ENCODE assay signal across 9 cellular contexts in the genomic region with DNA sequence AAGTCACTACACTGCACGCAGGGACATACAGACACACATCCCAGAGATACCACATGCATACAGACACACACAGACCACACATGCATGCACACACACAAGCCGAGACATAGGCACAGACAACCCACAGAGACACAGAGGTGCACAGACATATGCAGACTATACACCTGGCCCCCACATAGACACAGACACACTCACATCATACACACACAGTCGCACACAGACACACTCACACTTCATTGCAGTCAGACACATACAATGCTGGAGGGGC. TPM values are rescaled to one million over a fixed set of nuclear protein-coding genes. Genes with fewer than 3 reads are reported as not detected.
DNase-seq lines count a peak whose midpoint lies in the region; ATAC-seq and TF ChIP-seq lines count a peak whose summit lies in the region.
"Had no signal": no experiment of that assay in that cellular context is flagged by ENCODE, and none has a peak within 500 bp of the region (broad histone marks: within the 10 kb centered on the region; RNA-seq: fewer than 3 reads in every experiment).

No MANE protein-coding gene starts in this region.

- in situ Hi-C loops in astrocyte of the cerebellum (cut with HindIII; ENCODE audit: low sequenced_read_pairs), result no loop called here

- H3K4me1 ChIP-seq in mesodermal cell (ENCODE audit: control insufficient read depth, insufficient read depth, low read length, poor library complexity, severe bottlenecking) (peaks cover 10% of the 10 kb centered on the region), upper lobe of left lung (peaks cover 21 to 40% (median 33%) of the 10 kb centered on the region in 4 donors)

- ATAC-seq in upper lobe of left lung (ENCODE audit: low FRiP score in 2 of 2) (no peak), HG03108 (IDR thresholded peaks at IDR 0.05; ENCODE audit: unreplicated experiment) (no peak)

- intact Hi-C loops in activated naive CD4-positive, alpha-beta T cell treated with anti-CD3 and anti-CD28 coated beads for 36 hours (cut with micrococcal nuclease), result loop anchor here (10.0 kb wide), 1 partner anchor 249 kb away; no protein-coding TSS in a partner anchor
- intact Hi-C loops in head of caudate nucleus (cut with DNase I), result no loop called here

- H3K27ac Mint-ChIP-seq in activated naive CD4-positive, alpha-beta T cell treated with anti-CD3 and anti-CD28 coated beads for 36 hours, result no peak overlapping the region

- no peak for DNase-seq in activated naive CD4-positive, alpha-beta T cell treated with anti-CD3 and anti-CD28 coated beads for 36 hours
- DNase-seq in activated naive CD4-positive, alpha-beta T cell treated with anti-CD3 and anti-CD28 coated beads, Interleukin-2, amount 50 U/mL, for 16 hours, result no peak
- DNase-seq in astrocyte of the cerebellum (ENCODE audit: low read depth) (no peak), upper lobe of left lung (no peak), head of caudate nucleus (no peak), foreskin melanocyte (no peak)
- DNase-seq: NCI-H774 had no signal

- TF ChIP-seq EP300 in upper lobe of left lung (IDR thresholded peaks at IDR 0.05), result no peak

- no peaks in the 10 kb centered on the region for H3K36me3 ChIP-seq in mesodermal cell (ENCODE audit: control insufficient read depth, insufficient read depth, low read length)
- H3K36me3 ChIP-seq in upper lobe of left lung, result no peaks in the 10 kb centered on the region

- no peak for TF ChIP-seq CTCF in astrocyte of the cerebellum (IDR thresholded peaks at IDR 0.05; ENCODE audit: low read depth, low read length, missing control alignments)
- no peak for TF ChIP-seq CTCF in upper lobe of left lung (IDR thresholded peaks at IDR 0.05)

- no peak for TF ChIP-seq POLR2A in upper lobe of left lung (IDR thresholded peaks at IDR 0.05)

- 79 to 100% methylated on average over 3 of the region's 3 CpGs for WGBS in mesodermal cell (ENCODE audit: insufficient coverage in 2 of 2), 2 experiments
- 59 to 71% methylated on average over 3 of the region's 3 CpGs for WGBS in upper lobe of left lung, 2 donors

- H3K27me3 ChIP-seq in upper lobe of left lung, result peaks cover 0 to 4% (median 0%) of the 10 kb centered on the region in 4 donors

- H3K9me3 Mint-ChIP-seq in activated naive CD4-positive, alpha-beta T cell treated with anti-CD3 and anti-CD28 coated beads for 36 hours, result peaks cover 10% of the 10 kb centered on the region

- H3K4me3 ChIP-seq in astrocyte of the cerebellum (ENCODE audit: low read depth, low read length) (peak overlapping the region; percentile 78), mesodermal cell (ENCODE audit: extremely low read depth, insufficient read depth, low read length, poor library complexity, severe bottlenecking) (peak overlapping the region; percentile 5), upper lobe of left lung (peak overlapping the region in 3 of 4 donors; percentile 77 to 85 (median 79))

- CTCF ChIA-PET in activated naive CD4-positive, alpha-beta T cell treated with anti-CD3 and anti-CD28 coated beads for 36 hours (lab: Charles Lee), result no interaction called here

- no peaks in the 10 kb centered on the region for H3K36me3 Mint-ChIP-seq in activated naive CD4-positive, alpha-beta T cell treated with anti-CD3 and anti-CD28 coated beads for 36 hours (ENCODE audit: low read depth)

- peak overlapping the region; percentile 17 for H3K4me3 Mint-ChIP-seq in activated naive CD4-positive, alpha-beta T cell treated with anti-CD3 and anti-CD28 coated beads for 36 hours

- peaks cover 4% of the 10 kb centered on the region for H3K4me1 Mint-ChIP-seq in activated naive CD4-positive, alpha-beta T cell treated with anti-CD3 and anti-CD28 coated beads for 36 hours (ENCODE audit: low read depth)

- peaks cover 59% of the 10 kb centered on the region for H3K27me3 Mint-ChIP-seq in activated naive CD4-positive, alpha-beta T cell treated with anti-CD3 and anti-CD28 coated beads for 36 hours (ENCODE audit: low read depth)

- H3K27ac ChIP-seq in mesodermal cell (ENCODE audit: low read depth, low read length, severe bottlenecking) (no peak overlapping the region), upper lobe of left lung (peak overlapping the region in 2 of 4 donors; percentile 44 to 57)

- H3K9me3 ChIP-seq in mesodermal cell (ENCODE audit: control insufficient read depth, low read length) (peaks cover 3% of the 10 kb centered on the region), upper lobe of left lung (peaks cover 0 to 7% (median 4%) of the 10 kb centered on the region in 4 donors)

RNA-seq across cellular contexts. Expression of a gene that starts 1.2 kb away (rescaled TPM):
- under 1 TPM; 0.14 to 0.25 TPM for total RNA-seq in activated naive CD4-positive, alpha-beta T cell treated with anti-CD3 and anti-CD28 coated beads for 36 hours
- polyA plus RNA-seq in mesodermal cell (2013, experiment 1 of 2), result 3.9 TPM
- polyA plus RNA-seq in mesodermal cell (2013, experiment 2 of 2), result 4.0 TPM
- 100 to 1,000 TPM; 128 to 253 (median 190) TPM for total RNA-seq in upper lobe of left lung

Comparison
In these comparisons a context has a peak if more than half of its experiments do, and no peak if none do; other contexts are left out.
1. H3K4me3 ChIP-seq: peak in every context shown above with its lines; median percentile 79 in upper lobe of left lung; 78 in astrocyte of the cerebellum; 5 in mesodermal cell.
2. RNA of a gene that starts 1.2 kb away (total RNA-seq): 128 to 253 TPM in upper lobe of left lung; 0.14 to 0.25 TPM in activated naive CD4-positive, alpha-beta T cell treated with anti-CD3 and anti-CD28 coated beads for 36 hours; every median in the first group is over 100 times any median in the second.